ENCODE assay signal across 12 cellular contexts in genomic region chr6:75504902-75505233, GRCh38. TPM values are rescaled to one million over a fixed set of nuclear protein-coding genes. Genes with fewer than 3 reads are reported as not detected.
A peak's percentile ranks its signal among the peaks of the same experiment; 100 is the strongest.
DNase-seq lines count a peak whose midpoint lies in the region; ATAC-seq and TF ChIP-seq lines count a peak whose summit lies in the region.
"Had no signal": no experiment of that assay in that cellular context is flagged by ENCODE, and none has a peak within 500 bp of the region (broad histone marks: within the 10 kb centered on the region; RNA-seq: fewer than 3 reads in every experiment).

No MANE protein-coding gene starts in this region.

- intact Hi-C loops in mammary epithelial cell (cut with micrococcal nuclease): no loop called here

- dilution Hi-C loops in mammary epithelial cell (cut with HindIII; ENCODE audit: low sequenced_read_pairs): loop anchor here (25.0 kb wide), 1 partner anchor 168 kb away; no protein-coding TSS in a partner anchor

- H3K9me3 ChIP-seq in AG04450 (ENCODE audit: control insufficient read depth, insufficient read depth, low read length) (no peaks in the 10 kb centered on the region), HEK293 (ENCODE audit: control insufficient read depth, insufficient read depth, low read depth, low read length) (no peaks in the 10 kb centered on the region), mammary epithelial cell (replicated peaks; ENCODE audit: insufficient read depth, low read length) (no peaks in the 10 kb centered on the region)

- H3K27me3 Mint-ChIP-seq in activated naive CD8-positive, alpha-beta T cell treated with anti-CD3 and anti-CD28 coated beads for 36 hours: peaks cover 3% of the 10 kb centered on the region
- H3K27me3 Mint-ChIP-seq: CD4-positive, alpha-beta T cell had no signal

- 97% methylated on average over 2 of the region's 2 CpGs for WGBS in mammary epithelial cell (ENCODE audit: low coverage, missing lambda C conversion rate)

- H3K36me3 ChIP-seq in HEK293 (ENCODE audit: control insufficient read depth in 2 of 2, insufficient read depth in 1 of 2, low read length in 2 of 2): no peaks in the 10 kb centered on the region
- no peaks in the 10 kb centered on the region for H3K36me3 ChIP-seq in mammary epithelial cell (ENCODE audit: insufficient read depth, low read length)
- H3K36me3 ChIP-seq in kidney epithelial cell (ENCODE audit: control insufficient read depth, insufficient read depth, low read length): no peaks in the 10 kb centered on the region

- H3K4me1 Mint-ChIP-seq in activated naive CD8-positive, alpha-beta T cell treated with anti-CD3 and anti-CD28 coated beads for 36 hours: no peaks in the 10 kb centered on the region
- H3K4me1 Mint-ChIP-seq: activated CD8-positive, alpha-beta memory T cell treated with anti-CD3 and anti-CD28 coated beads, Interleukin-2, amount 10 ng/mL, durations not matched to agents 7 days and 5 days had no signal

- no TSS peak for BruUV-seq in mammary epithelial cell (replicated peaks; lab: Mats Ljungman, UMichigan)

- H3K79me2 ChIP-seq in mammary epithelial cell (ENCODE audit: insufficient read depth, low read length): no peaks in the 10 kb centered on the region

- ATAC-seq in HG03520 (IDR thresholded peaks at IDR 0.05; ENCODE audit: unreplicated experiment): no peak
- ATAC-seq: activated CD8-positive, alpha-beta memory T cell treated with anti-CD3 and anti-CD28 coated beads, Interleukin-2, amount 10 ng/mL, durations not matched to agents 7 days and 5 days had no signal

- CTCF ChIA-PET in AG04450 (lab: Charles Lee) (interaction anchor here (0.7 to 1.6 kb wide), 6 partner anchors 11 to 1382 kb away, joined by 3 to 8 read pairs (median 4); partner anchors contain the start of gene FILIP1), HEK293 (lab: Yijun Ruan, JAX) (interaction anchor here (0.6 to 3.0 kb wide), 20 partner anchors 9 to 274 kb away, joined by 3 to 37 read pairs (median 4); partner anchors contain the start of gene FILIP1), mammary epithelial cell (lab: Charles Lee; ENCODE audit: low non-redundant PET) (no interaction called here)

- H3K4me3 ChIP-seq in AG04450 (ENCODE audit: low read depth, low read length) (no peak overlapping the region), HEK293 (ENCODE audit: low read depth, low read length) (no peak overlapping the region), mammary epithelial cell (replicated peaks in 1 of 3; ENCODE audit: insufficient read depth in 1 of 3, low read depth in 2 of 3, low read length in 3 of 3) (no peak overlapping the region), kidney epithelial cell (ENCODE audit: low read depth, low read length) (no peak overlapping the region)

- no peak overlapping the region for H3K27ac Mint-ChIP-seq in activated naive CD8-positive, alpha-beta T cell treated with anti-CD3 and anti-CD28 coated beads for 36 hours
- H3K27ac Mint-ChIP-seq: activated CD8-positive, alpha-beta memory T cell treated with anti-CD3 and anti-CD28 coated beads, Interleukin-2, amount 10 ng/mL, durations not matched to agents 7 days and 5 days; CD4-positive, alpha-beta T cell had no signal

- no peaks in the 10 kb centered on the region for H3K27me3 ChIP-seq in AG04450 (ENCODE audit: control insufficient read depth, insufficient read depth, low read length)
- H3K27me3 ChIP-seq in mammary epithelial cell (ENCODE audit: insufficient read depth, low read length): no peaks in the 10 kb centered on the region
- no peaks in the 10 kb centered on the region for H3K27me3 ChIP-seq in kidney epithelial cell (ENCODE audit: control insufficient read depth, insufficient read depth, low read length)

- no peak overlapping the region for H3K27ac ChIP-seq in AG04450 (ENCODE audit: low read depth, low read length)
- H3K27ac ChIP-seq in HEK293 (ENCODE audit: extremely low read depth, low read depth, low read length): no peak overlapping the region
- H3K27ac ChIP-seq in mammary epithelial cell (ENCODE audit: insufficient read depth, low read depth, low read length): no peak overlapping the region

- H3K9ac ChIP-seq in mammary epithelial cell (ENCODE audit: insufficient read depth, low read length): no peak overlapping the region

- POLR2A ChIA-PET in AG04450 (lab: Yijun Ruan, JAX): no interaction called here
- POLR2A ChIA-PET in HEK293 (lab: Yijun Ruan, JAX): interaction anchor here (0.6 kb wide), 1 partner anchor 169 kb away, joined by 4 read pairs; no protein-coding TSS in a partner anchor

- no peaks in the 10 kb centered on the region for H3K36me3 Mint-ChIP-seq in activated naive CD8-positive, alpha-beta T cell treated with anti-CD3 and anti-CD28 coated beads for 36 hours
- H3K36me3 Mint-ChIP-seq: activated CD8-positive, alpha-beta memory T cell treated with anti-CD3 and anti-CD28 coated beads, Interleukin-2, amount 10 ng/mL, durations not matched to agents 7 days and 5 days had no signal

- no peak overlapping the region for H2AFZ ChIP-seq in mammary epithelial cell (ENCODE audit: low read depth, low read length)

- no peak overlapping the region for H3K4me3 Mint-ChIP-seq in activated naive CD8-positive, alpha-beta T cell treated with anti-CD3 and anti-CD28 coated beads for 36 hours
- H3K4me3 Mint-ChIP-seq: activated CD8-positive, alpha-beta memory T cell treated with anti-CD3 and anti-CD28 coated beads, Interleukin-2, amount 10 ng/mL, durations not matched to agents 7 days and 5 days; CD4-positive, alpha-beta T cell had no signal

- no peaks in the 10 kb centered on the region for H3K9me3 Mint-ChIP-seq in activated naive CD8-positive, alpha-beta T cell treated with anti-CD3 and anti-CD28 coated beads for 36 hours
- H3K9me3 Mint-ChIP-seq: CD4-positive, alpha-beta T cell had no signal

- no peaks in the 10 kb centered on the region for H4K20me1 ChIP-seq in mammary epithelial cell (ENCODE audit: insufficient read depth, low read length)

- no peak overlapping the region for H3K4me2 ChIP-seq in mammary epithelial cell (ENCODE audit: insufficient read depth, low read depth, low read length)

- DNase-seq in AG04450 (ENCODE audit: low read depth, low spot score) (no peak), mammary epithelial cell (no peak), kidney epithelial cell (ENCODE audit: low read depth) (no peak), amygdala (lab: John Stamatoyannopoulos, UW) (no peak), GM19238 (ENCODE audit: insufficient read length, low spot score) (no peak)
- no peak for DNase-seq in activated naive CD8-positive, alpha-beta T cell treated with anti-CD3 and anti-CD28 coated beads for 36 hours
- DNase-seq: activated CD8-positive, alpha-beta memory T cell treated with anti-CD3 and anti-CD28 coated beads, Interleukin-2, amount 10 ng/mL, durations not matched to agents 7 days and 5 days; CD4-positive, alpha-beta T cell; islet precursor cell; NCI-H1105 treated with DMSO at 0.1 percent for 48 hours had no signal

- no peaks in the 10 kb centered on the region for H3K4me1 ChIP-seq in HEK293 (ENCODE audit: control insufficient read depth, insufficient read depth, low read length)
- no peaks in the 10 kb centered on the region for H3K4me1 ChIP-seq in mammary epithelial cell (ENCODE audit: insufficient read depth, low read length)

- TF ChIP-seq CTCF in AG04450 (IDR thresholded peaks at IDR 0.05; ENCODE audit: low read depth, low read length) (0 out of 2 replicates have a peak, but pooled peaks have one; percentile 19), HEK293 (tag by site-specific recombination; IDR thresholded peaks at IDR 0.05) (peak; percentile 59), mammary epithelial cell (conservative IDR thresholded peaks at IDR 0.05 in 1 of 2, IDR thresholded peaks at IDR 0.05 in 1 of 2; ENCODE audit: extremely low read depth in 1 of 2, insufficient read depth in 1 of 2, low read depth in 1 of 2, low read length in 2 of 2) (peak; percentile 12 to 49), kidney epithelial cell (IDR thresholded peaks at IDR 0.05; ENCODE audit: insufficient read depth, low read length, poor library complexity, severe bottlenecking) (peak; percentile 3)

- in situ Hi-C loops in mammary epithelial cell (cut with MboI; ENCODE audit: low sequenced_read_pairs in 2 of 2): no loop called here

TF ChIP-seq in HEK293, 187 proteins besides CTCF, POLR2A, EP300 and RAD21:
- TF ChIP-seq ZNF701 (tag by site-specific recombination; IDR thresholded peaks at IDR 0.05) (no peak), FEZF1 (tag by site-specific recombination; IDR thresholded peaks at IDR 0.05) (no peak), ZNF654 (tag by site-specific recombination; IDR thresholded peaks at IDR 0.05; ENCODE audit: low read depth) (peak; percentile 32)

RNA-seq across cellular contexts. Expression of gene FILIP1, which starts 11.3 kb away (rescaled TPM):
- polyA plus RNA-seq in AG04450 (2011; rRNA removed): 0.10 and 0.12 TPM in 2 replicates
- polyA minus RNA-seq in AG04450 (2011; rRNA and poly(A)+ RNA removed): 0.05 and 0.09 TPM in 2 replicates
- total RNA-seq in mammary epithelial cell: under 1 TPM in 1 of 2 donors, not detected in 1; under 0.01 TPM
- not detected for polyA plus RNA-seq in mammary epithelial cell
- not detected for polyA minus RNA-seq in mammary epithelial cell
- total RNA-seq in kidney epithelial cell: 0.04 and 0.21 TPM in 2 replicates
- total RNA-seq in activated naive CD8-positive, alpha-beta T cell treated with anti-CD3 and anti-CD28 coated beads for 36 hours: not detected
- total RNA-seq: activated CD8-positive, alpha-beta memory T cell treated with anti-CD3 and anti-CD28 coated beads, Interleukin-2, amount 10 ng/mL, durations not matched to agents 7 days and 5 days had no signal

Comparison
In these comparisons a context has a peak if more than half of its experiments do, and no peak if none do; other contexts are left out.
1. CTCF ChIP-seq: peak in every context shown above with its lines; median percentile 59 in HEK293; 30 in mammary epithelial cell; 19 in AG04450; 3 in kidney epithelial cell.